26 cellular contexts compared by ENCODE assay signal in the genomic region with DNA sequence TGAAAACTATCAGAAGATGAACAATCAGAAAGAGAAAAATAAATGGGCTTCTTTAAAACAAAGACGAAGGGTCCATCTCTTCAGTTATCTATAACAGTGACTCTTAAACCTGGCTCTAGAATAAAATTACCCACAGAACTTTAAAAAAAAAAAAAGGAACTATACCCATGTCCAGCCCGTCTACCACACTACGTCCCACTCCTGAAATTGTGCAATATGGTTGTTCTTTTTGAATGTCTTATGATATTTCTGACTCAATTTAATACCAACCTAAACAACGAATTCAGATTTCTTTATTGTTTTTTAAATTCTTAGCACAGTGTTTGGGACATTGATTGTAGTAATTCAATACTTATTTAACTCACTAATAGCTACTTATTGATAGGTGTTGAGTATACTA.
"Had no signal": no experiment of that assay in that cellular context is flagged by ENCODE, and none has a peak within 500 bp of the region (broad histone marks: within the 10 kb centered on the region; RNA-seq: fewer than 3 reads in every experiment).

No MANE protein-coding gene starts in this region.

- ATAC-seq: activated CD8-positive, alpha-beta T cell treated with anti-CD3 and anti-CD28 coated beads, Interleukin-2, amount 10 ng/mL, durations not matched to agents 7 days and 5 days; activated T-helper 17 cell treated with anti-CD3 and anti-CD28 coated beads, Interleukin-2, amount 50 U/mL, for 72 hours; Panc1; Right ventricle myocardium inferior; SK-N-SH treated with all-trans-retinoic acid at 6 μM for 48 hours; WTC11 had no signal

- H3K36me3 ChIP-seq: brain microvascular endothelial cell, cardiac muscle cell had no signal

- DNase-seq: activated CD4-positive, alpha-beta T cell treated with anti-CD3 and anti-CD28 coated beads for 48 hours; activated CD4-positive, alpha-beta T cell treated with anti-CD3 and anti-CD28 coated beads, Interleukin-2, amount 50 U/mL, for 4 hours; activated CD4-positive, CD25-positive, alpha-beta regulatory T cell treated with anti-CD3 and anti-CD28 coated beads, Interleukin-2, amount 50 U/mL, for 72 hours; activated CD8-positive, alpha-beta T cell treated with anti-CD3 and anti-CD28 coated beads, Interleukin-2, amount 10 ng/mL, durations not matched to agents 7 days and 5 days; activated gamma-delta T cell; activated naive CD4-positive, alpha-beta T cell treated with anti-CD3 and anti-CD28 coated beads for 36 hours; activated T-cell treated with anti-CD3 and anti-CD28 coated beads, Interleukin-2, amount 50 U/mL, for 24 hours; amygdala; brain microvascular endothelial cell; KBM-7; NCI-H1048; NCI-H1930; NCI-H2107; NCI-H2171 treated with DMSO at 0.1 percent for 48 hours; NCI-H226; NCI-H526; NCI-H774; RPMI8226; SW 1271 had no signal

- H3K4me3 ChIP-seq: cardiac muscle cell, SJSA1 had no signal

- H3K27ac ChIP-seq: brain microvascular endothelial cell, cardiac muscle cell, SJSA1 had no signal

- H3K4me1 ChIP-seq: SJSA1 had no signal

- H3K27me3 ChIP-seq: brain microvascular endothelial cell, cardiac muscle cell, SJSA1 had no signal

- H3K9me3 ChIP-seq: SJSA1 had no signal
